11 cellular contexts compared by ENCODE assay signal in the genomic region with DNA sequence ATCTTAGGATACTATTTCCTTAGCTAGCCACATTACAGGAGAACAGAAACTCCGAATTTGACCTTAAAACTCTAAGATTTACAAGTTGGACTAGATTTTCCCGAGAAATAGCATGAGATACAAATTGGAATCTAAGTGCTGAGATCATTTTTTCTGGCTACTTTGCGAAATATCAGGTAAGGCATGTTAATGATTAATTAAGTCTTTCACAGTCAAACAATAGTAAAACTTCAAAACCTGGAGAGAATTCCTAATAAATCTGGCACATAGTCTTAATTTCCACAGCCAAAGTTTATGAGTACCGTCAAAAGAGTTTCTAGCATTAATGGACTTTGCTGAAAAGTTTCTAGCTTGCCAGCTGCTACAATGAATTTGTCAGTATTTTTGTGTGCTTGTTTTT.
"Had no signal": no experiment of that assay in that cellular context is flagged by ENCODE, and none has a peak within 500 bp of the region (broad histone marks: within the 10 kb centered on the region; RNA-seq: fewer than 3 reads in every experiment).

No MANE protein-coding gene starts in this region.

- H3K36me3 ChIP-seq: HAP-1 had no signal

- H3K4me2 ChIP-seq: GM23338 had no signal

- H3K4me3 ChIP-seq: GM23248, GM23338, HAP-1 had no signal

- H3K27ac ChIP-seq: GM23248 had no signal

- DNase-seq: GM23248, GOT3, H7, H9, HCEC 1CT, HFFc6 had no signal

- H3K9ac ChIP-seq: GM23248 had no signal

- FAIRE-seq: H1, H54 had no signal

- H3K4me1 ChIP-seq: HAP-1 had no signal

- H3K9me3 ChIP-seq: HAP-1 had no signal

- ATAC-seq: GM23338, HCT116 had no signal

- H2AFZ ChIP-seq: GM23248, GM23338 had no signal
